ENCODE assay signal across 23 cellular contexts in genomic region chr2:88066543-88066942, GRCh38. TPM values are rescaled to one million over a fixed set of nuclear protein-coding genes. Genes with fewer than 3 reads are reported as not detected.
DNase-seq lines count a peak whose midpoint lies in the region; ATAC-seq and TF ChIP-seq lines count a peak whose summit lies in the region.
"Had no signal": no experiment of that assay in that cellular context is flagged by ENCODE, and none has a peak within 500 bp of the region (broad histone marks: within the 10 kb centered on the region; RNA-seq: fewer than 3 reads in every experiment).

No MANE protein-coding gene starts in this region.

- no peaks in the 10 kb centered on the region for H3K9me3 ChIP-seq in cardiac muscle cell (ENCODE audit: low read depth)
- H3K9me3 ChIP-seq in muscle layer of duodenum (ENCODE audit: control insufficient read depth in 1 of 2, low read length in 2 of 2) = no peaks in the 10 kb centered on the region
- H3K9me3 ChIP-seq in gastrocnemius medialis = no peaks in the 10 kb centered on the region
- H3K9me3 ChIP-seq: SJSA1 had no signal

- in situ Hi-C loops in gastrocnemius medialis (cut with MboI; ENCODE audit: low sequenced_read_pairs in 4 of 4) = loop anchor here in 1 of 4 donors (25.0 kb wide), 1 partner anchor 596 kb away; no protein-coding TSS in a partner anchor

- peaks cover 15% of the 10 kb centered on the region for H3K4me1 ChIP-seq in cardiac muscle cell (ENCODE audit: low read depth)
- H3K4me1 ChIP-seq in muscle layer of duodenum (ENCODE audit: control insufficient read depth in 1 of 2, insufficient read depth in 2 of 2, low read length in 2 of 2) = no peaks in the 10 kb centered on the region
- peaks cover 10 to 28% of the 10 kb centered on the region in 2 donors for H3K4me1 ChIP-seq in gastrocnemius medialis
- H3K4me1 ChIP-seq: SJSA1 had no signal

- no peak for TF ChIP-seq CTCF in cardiac muscle cell (IDR thresholded peaks at IDR 0.05; ENCODE audit: low read depth, low read length)
- TF ChIP-seq CTCF in gastrocnemius medialis (IDR thresholded peaks at IDR 0.05 in 4 of 5, conservative IDR thresholded peaks at IDR 0.05 in 1 of 5) = no peak

- intact Hi-C loops in gastrocnemius medialis (cut with DNase I; ENCODE audit: low total_unique reads) = loop anchor here (2.0 to 10.0 kb wide), 3 partner anchors 34 to 628 kb away; partner anchors contain the start of gene RPIA

- no peak for TF ChIP-seq POLR2A in gastrocnemius medialis (IDR thresholded peaks at IDR 0.05)

- H3K27ac ChIP-seq in cardiac muscle cell = peak overlapping the region; percentile 99
- peak overlapping the region; percentile 31 for H3K27ac ChIP-seq in muscle layer of duodenum (ENCODE audit: low read length)
- peak overlapping the region; percentile 94 to 98 (median 98) for H3K27ac ChIP-seq in gastrocnemius medialis
- H3K27ac ChIP-seq: SJSA1 had no signal

- H3K36me3 ChIP-seq in cardiac muscle cell (no peaks in the 10 kb centered on the region), muscle layer of duodenum (ENCODE audit: control insufficient read depth in 1 of 2, insufficient read depth in 2 of 2, low read length in 2 of 2) (no peaks in the 10 kb centered on the region), gastrocnemius medialis (no peaks in the 10 kb centered on the region)
- H3K36me3 ChIP-seq: SJSA1 had no signal

- peak; percentile 46 to 58 for ATAC-seq in gastrocnemius medialis
- ATAC-seq: GM12878 had no signal

- no peaks in the 10 kb centered on the region for H3K27me3 ChIP-seq in cardiac muscle cell
- no peaks in the 10 kb centered on the region for H3K27me3 ChIP-seq in muscle layer of duodenum (ENCODE audit: low read depth, low read length)
- no peaks in the 10 kb centered on the region for H3K27me3 ChIP-seq in gastrocnemius medialis

- DNase-seq in LHCN-M2 (ENCODE audit: low read depth) (peak; percentile 28), cardiac muscle cell (ENCODE audit: low read depth in 1 of 2, low spot score in 1 of 2) (peak in 1 of 2 donors; percentile 63), gastrocnemius medialis (peak in 1 of 2 donors; percentile 55), SHP77 treated with DMSO at 0.1 percent for 48 hours (lab: John Stamatoyannopoulos, UW) (no peak), 8988T (no peak), NCI-H748 (lab: John Stamatoyannopoulos, UW; ENCODE audit: unreplicated experiment) (no peak), NOMO-1 treated with DMSO at 0.1 percent for 48 hours (lab: John Stamatoyannopoulos, UW; ENCODE audit: unreplicated experiment) (no peak)
- DNase-seq: C1 segment of cervical spinal cord; DND-41; GDM1; Kasumi-1; NCI-H187 treated with DMSO at 0.1 percent for 48 hours; NCI-H69; NK-92 treated with Interleukin-12 subunit alpha and Interleukin-12 subunit beta, amount 100 ng/mL, for 24 hours; OCI-M1 had no signal

- H3K4me3 ChIP-seq in cardiac muscle cell (no peak overlapping the region), muscle layer of duodenum (ENCODE audit: low read depth in 1 of 2, low read length in 2 of 2) (no peak overlapping the region), gastrocnemius medialis (peak overlapping the region in 3 of 4 donors; percentile 24 to 71 (median 52))
- H3K4me3 ChIP-seq: GM12878, SJSA1 had no signal

RNA-seq across cellular contexts. Expression of gene SMYD1, which starts 1.1 kb away (rescaled TPM):
- total RNA-seq in LHCN-M2 (2014; rRNA removed) (0.45 and 1.6 TPM in 2 replicates), cardiac muscle cell (289 and 375 TPM in 2 replicates), gastrocnemius medialis (100 to 1,000 TPM; 107 to 214 (median 147) TPM)
- 2.9 TPM for polyA plus RNA-seq in LHCN-M2 (2012)
- polyA plus RNA-seq in cardiac muscle cell = 211 and 303 TPM in 2 replicates
- total RNA-seq: A673, GM12878, H4, HT-29, RPMI7951, SJSA1 had no signal
- polyA plus RNA-seq: IgD-negative memory B cell had no signal

RNA-seq across cellular contexts. Expression of gene KRCC1, which starts 11.0 kb away (rescaled TPM):
- total RNA-seq in LHCN-M2 (2014; rRNA removed) (33.9 and 35.7 TPM in 2 replicates), cardiac muscle cell (26.6 and 26.7 TPM in 2 replicates), gastrocnemius medialis (10 to 100 TPM; 20.0 to 29.5 (median 27.2) TPM)
- 19.3 TPM for polyA plus RNA-seq in LHCN-M2 (2012)
- polyA plus RNA-seq in cardiac muscle cell = 26.5 and 29.5 TPM in 2 replicates

RNA-seq across cellular contexts. Expression of gene RNU2-63P, which starts 50.2 kb away (rescaled TPM):
- total RNA-seq in LHCN-M2 (2014; rRNA removed) = not detected in 2 replicates
- polyA plus RNA-seq in LHCN-M2 (2012) = not detected
- not detected in 2 replicates for total RNA-seq in cardiac muscle cell
- 1.7 TPM in 1 of 2 replicates, not detected in the other for polyA plus RNA-seq in cardiac muscle cell
- total RNA-seq in gastrocnemius medialis = not detected
- total RNA-seq: H4, HT-29, RPMI7951 had no signal
- polyA plus RNA-seq: IgD-negative memory B cell had no signal

Comparison
In these comparisons a context has a peak if more than half of its experiments do, and no peak if none do; other contexts are left out.
1. H3K27ac ChIP-seq: peak in every context shown above with its lines; median percentile 99 in cardiac muscle cell; 98 in gastrocnemius medialis; 31 in muscle layer of duodenum.
2. H3K4me3 ChIP-seq: peak in gastrocnemius medialis (3 of 4); none in cardiac muscle cell (single experiment) and muscle layer of duodenum (0 of 2).
3. RNA of gene SMYD1, which starts 1.1 kb away (total RNA-seq): 289 to 375 TPM in cardiac muscle cell and 107 to 214 TPM in gastrocnemius medialis; 0.45 to 1.6 TPM in LHCN-M2; every median in the first group is over 10 times any median in the second.